Comparison of ENCODE assay signal across 8 cellular contexts in genomic region chr14:31207746-31208545, GRCh38. TPM values are rescaled to one million over a fixed set of nuclear protein-coding genes. Genes with fewer than 3 reads are reported as not detected.
DNase-seq lines count a peak whose midpoint lies in the region; ATAC-seq and TF ChIP-seq lines count a peak whose summit lies in the region.

Gene HECTD1 (minus strand): TSS chr14:31207793. CDS start chr14:31205936, 1,857 bp downstream.

- no peaks in the 10 kb centered on the region for H3K9me3 Mint-ChIP-seq in activated CD4-positive, alpha-beta T cell treated with anti-CD3 and anti-CD28 coated beads for 36 hours (ENCODE audit: low read depth)

- H3K27ac ChIP-seq in cingulate gyrus (ENCODE audit: low read depth, low read length): peak within 1 kb of the TSS; percentile 98

- TF ChIP-seq POLR2A in GM19193 (IDR thresholded peaks at IDR 0.05; ENCODE audit: extremely low read depth, insufficient read depth, insufficient read length): peak; percentile 81

- H3K4me3 ChIP-seq in BJ (ENCODE audit: low read depth, low read length): peak within 1 kb of the TSS; percentile 83

- H3K27me3 ChIP-seq in BJ (ENCODE audit: control insufficient read depth, insufficient read depth, low read length): no peaks in the 10 kb centered on the region

- H3K4me1 Mint-ChIP-seq in activated CD4-positive, alpha-beta T cell treated with anti-CD3 and anti-CD28 coated beads for 36 hours: peaks cover 38% of the 10 kb centered on the region

- POLR2A ChIA-PET in BJ (lab: Charles Lee): interaction anchor here (0.5 to 0.6 kb wide), 2 partner anchors 9 to 236 kb away, joined by 4 to 10 read pairs; no protein-coding TSS in a partner anchor
- POLR2A ChIA-PET in activated CD4-positive, alpha-beta T cell treated with anti-CD3 and anti-CD28 coated beads for 36 hours (lab: Charles Lee): interaction anchor here (0.6 to 2.1 kb wide), 6 partner anchors 9 to 213 kb away, joined by 3 to 8 read pairs (median 4); partner anchors contain the start of gene HEATR5A

- CTCF ChIA-PET in BJ (lab: Yijun Ruan, JAX): interaction anchor here (0.5 to 2.9 kb wide), 43 partner anchors 10 to 250 kb away, joined by 3 to 16 read pairs (median 4); partner anchors contain the start of gene DTD2
- CTCF ChIA-PET in activated CD4-positive, alpha-beta T cell treated with anti-CD3 and anti-CD28 coated beads for 36 hours (lab: Charles Lee): interaction anchor here (0.6 to 2.6 kb wide), 17 partner anchors 10 to 257 kb away, joined by 3 to 12 read pairs (median 3); partner anchors contain the start of gene STRN3

- peak within 1 kb of the TSS; percentile 85 for H3K4me3 Mint-ChIP-seq in activated CD4-positive, alpha-beta T cell treated with anti-CD3 and anti-CD28 coated beads for 36 hours

- intact Hi-C loops in activated CD4-positive, alpha-beta T cell treated with anti-CD3 and anti-CD28 coated beads for 36 hours (cut with DNase I, micrococcal nuclease): loop anchor here (1.0 to 10.0 kb wide), 16 partner anchors 66 to 869 kb away; partner anchors contain the start of genes DTD2 (in 2 of the 2), HEATR5A (in 2 of the 2), AP4S1 (in 1 of the 2) and ARHGAP5 (in 1 of the 2)

- peak; percentile 83 for ATAC-seq in HG03432 (IDR thresholded peaks at IDR 0.05; ENCODE audit: unreplicated experiment)
- peak; percentile 77 for ATAC-seq in activated CD4-positive, alpha-beta T cell treated with anti-CD3 and anti-CD28 coated beads for 36 hours

- TF ChIP-seq CTCF in BJ (IDR thresholded peaks at IDR 0.05; ENCODE audit: insufficient read depth, low read depth, low read length): peak; percentile 17

- H3K27me3 Mint-ChIP-seq in activated CD4-positive, alpha-beta T cell treated with anti-CD3 and anti-CD28 coated beads for 36 hours: no peaks in the 10 kb centered on the region

- H3K27ac Mint-ChIP-seq in activated CD4-positive, alpha-beta T cell treated with anti-CD3 and anti-CD28 coated beads for 36 hours: peak within 1 kb of the TSS; percentile 99

- DNase-seq in BJ (ENCODE audit: low read depth) (peak; percentile 38), NCI-H510A (lab: John Stamatoyannopoulos, UW) (peak; percentile 92), left kidney (ENCODE audit: low read depth, low spot score) (peak; percentile 97)
- peak; percentile 94 for DNase-seq in activated CD4-positive, alpha-beta T cell treated with anti-CD3 and anti-CD28 coated beads for 36 hours
- peak; percentile 90 to 91 for DNase-seq in stimulated activated CD4-positive, alpha-beta T cell treated with anti-CD3 and anti-CD28 coated beads, Interleukin-2, amount 100 ng/mL, for 24 hours

- peaks cover 22% of the 10 kb centered on the region for H3K36me3 Mint-ChIP-seq in activated CD4-positive, alpha-beta T cell treated with anti-CD3 and anti-CD28 coated beads for 36 hours (ENCODE audit: low read depth)

- no peaks in the 10 kb centered on the region for H3K36me3 ChIP-seq in BJ (ENCODE audit: control insufficient read depth, insufficient read depth, low read length)

RNA-seq across cellular contexts. Expression of gene HECTD1, which starts in this region (rescaled TPM):
- 70.5 and 95.7 TPM in 2 replicates for polyA plus RNA-seq in BJ (2011; rRNA removed)
- polyA minus RNA-seq in BJ (2011; rRNA and poly(A)+ RNA removed): 201 and 221 TPM in 2 replicates
- total RNA-seq in activated CD4-positive, alpha-beta T cell treated with anti-CD3 and anti-CD28 coated beads for 36 hours: 10 to 100 TPM; 87.1 to 89.5 TPM

Comparison
In these comparisons a context has a peak if more than half of its experiments do, and no peak if none do; other contexts are left out.
1. Peak in every context shown above with its lines: DNase-seq, ATAC-seq, H3K4me3 ChIP-seq and H3K27ac ChIP-seq.
2. DNase-seq: peak in every context shown above with its lines; median percentile 97 in left kidney; 94 in activated CD4-positive, alpha-beta T cell treated with anti-CD3 and anti-CD28 coated beads for 36 hours; 92 in NCI-H510A; 90 in stimulated activated CD4-positive, alpha-beta T cell treated with anti-CD3 and anti-CD28 coated beads, Interleukin-2, amount 100 ng/mL, for 24 hours; 38 in BJ.